In genomic region chr3:124492824-124493223, GRCh38 we compare ENCODE assay signal across 9 cellular contexts.
DNase-seq lines count a peak whose midpoint lies in the region; ATAC-seq, FAIRE-seq and TF ChIP-seq lines count a peak whose summit lies in the region.
"Had no signal": no experiment of that assay in that cellular context is flagged by ENCODE, and none has a peak within 500 bp of the region (broad histone marks: within the 10 kb centered on the region; RNA-seq: fewer than 3 reads in every experiment).

No MANE protein-coding gene starts in this region.

- no peak overlapping the region for H3K14ac ChIP-seq in H1 (ENCODE audit: insufficient read length)

- H3K4me3 Mint-ChIP-seq in activated T-helper 1 cell treated with anti-CD3 and anti-CD28 coated beads, Interleukin-12 subunit alpha, Interleukin-12 subunit beta, Interleukin-2, Interleukin-4 antibody, amounts not matched to agents 30 ng/mL and 10 ng/mL and 1 ng/mL, durations not matched to agents 14 hours and 24 hours and 36 hours, result no peak overlapping the region

- no peak overlapping the region for H2AK5ac ChIP-seq in H1 (ENCODE audit: low read depth, low read length)

- H3K27ac ChIP-seq in AG04450 (ENCODE audit: low read depth, low read length) (no peak overlapping the region), H1 (ENCODE audit: low read depth, low read length) (no peak overlapping the region)

- no peak overlapping the region for H3K56ac ChIP-seq in H1 (replicated peaks; ENCODE audit: insufficient read length, low read depth, low read length)

- TF ChIP-seq CTCF in AG04450 (IDR thresholded peaks at IDR 0.05; ENCODE audit: low read depth, low read length), result peak; percentile 43
- TF ChIP-seq CTCF in GM12875 (IDR thresholded peaks at IDR 0.05; ENCODE audit: borderline replicate concordance, insufficient read depth, low read depth, low read length), result peak; percentile 40; the same call in 1 of the 2 replicates
- peak; percentile 22 to 39 (median 32); a peak in 2 of 4 replicates for TF ChIP-seq CTCF in H1 (IDR thresholded peaks at IDR 0.05; ENCODE audit: control extremely low read depth in 1 of 3, insufficient read depth in 1 of 3, low read depth in 1 of 3, low read length in 3 of 3)

- no peaks in the 10 kb centered on the region for H3K23me2 ChIP-seq in H1 (ENCODE audit: low read depth, low read length)

- H3K18ac ChIP-seq in H1 (ENCODE audit: extremely low read depth, low read length), result no peak overlapping the region

- H2BK12ac ChIP-seq in H1 (ENCODE audit: low read depth, low read length), result no peak overlapping the region

- no peak overlapping the region for H4K8ac ChIP-seq in H1 (ENCODE audit: extremely low read depth, insufficient read depth, low read length)

- no peaks in the 10 kb centered on the region for H3K9me3 ChIP-seq in AG04450 (ENCODE audit: control insufficient read depth, insufficient read depth, low read length)
- H3K9me3 ChIP-seq in H1 (ENCODE audit: insufficient read depth in 2 of 2, low read depth in 1 of 2, low read length in 1 of 2), result no peaks in the 10 kb centered on the region

- ATAC-seq in GM18858 (IDR thresholded peaks at IDR 0.05; ENCODE audit: unreplicated experiment), result no peak

- TF ChIP-seq POLR2A in H1 (IDR thresholded peaks at IDR 0.05; ENCODE audit: control extremely low read depth in 1 of 2, low read depth in 2 of 2, low read length in 2 of 2), result no peak

- POLR2A ChIA-PET in AG04450 (lab: Yijun Ruan, JAX) (no interaction called here), H1 (lab: Charles Lee; ENCODE audit: partially characterized antibody) (no interaction called here)

- intact Hi-C loops in activated T-helper 1 cell treated with anti-CD3 and anti-CD28 coated beads, Interleukin-12 subunit alpha, Interleukin-12 subunit beta, Interleukin-2, Interleukin-4 antibody, amounts not matched to agents 30 ng/mL and 10 ng/mL and 1 ng/mL, durations not matched to agents 14 hours and 24 hours and 36 hours (cut with micrococcal nuclease), result loop anchor here (2.0 kb wide), 1 partner anchor 58 kb away; no protein-coding TSS in a partner anchor

- H4K5ac ChIP-seq in H1 (ENCODE audit: insufficient read length, low read depth, low read length), result no peak overlapping the region

- H2AFZ ChIP-seq in H1 (ENCODE audit: low read length), result no peak overlapping the region

- no peak overlapping the region for H3K4ac ChIP-seq in H1 (replicated peaks; ENCODE audit: insufficient read length, low read depth, low read length)

- 0 out of 4 replicates have a peak overlapping the region, but pooled peaks of 1 of the 2 experiments have one; percentile 4 for H3K4me2 ChIP-seq in H1 (ENCODE audit: insufficient read depth in 1 of 2, low read depth in 2 of 2, low read length in 2 of 2)

- no peaks in the 10 kb centered on the region; a peak in 1 of 7 replicates for H3K4me1 ChIP-seq in H1 (replicated peaks in 1 of 4; ENCODE audit: control insufficient read depth in 3 of 4, insufficient read depth in 4 of 4, low read length in 3 of 4)

- 70% methylated on average over 4 of the region's 4 CpGs; no CpG with 5 or more reads in 1 of the 2 experiments for WGBS in H1 (ENCODE audit: extremely low coverage in 1 of 2, insufficient coverage in 1 of 2, insufficient read length in 1 of 2, insufficient replicate concordance in 2 of 2, low coverage in 1 of 2, low lambda C conversion rate in 2 of 2, missing lambda C conversion rate in 1 of 2), 2 experiments

- H2BK5ac ChIP-seq in H1 (ENCODE audit: low read depth, low read length), result no peak overlapping the region

- no peaks in the 10 kb centered on the region for H3K36me3 Mint-ChIP-seq in activated T-helper 1 cell treated with anti-CD3 and anti-CD28 coated beads, Interleukin-12 subunit alpha, Interleukin-12 subunit beta, Interleukin-2, Interleukin-4 antibody, amounts not matched to agents 30 ng/mL and 10 ng/mL and 1 ng/mL, durations not matched to agents 14 hours and 24 hours and 36 hours (ENCODE audit: low read depth)

- no peak overlapping the region for H2BK15ac ChIP-seq in H1 (ENCODE audit: low read length)

- peak; percentile 82 for FAIRE-seq in H1 (lab: Jason Lieb, UNC)
- FAIRE-seq: colon had no signal

- no peak for TF ChIP-seq EP300 in H1 (IDR thresholded peaks at IDR 0.05; ENCODE audit: borderline replicate concordance in 1 of 2, low read depth in 2 of 2, low read length in 2 of 2)

- no peaks in the 10 kb centered on the region for H3K79me1 ChIP-seq in H1 (ENCODE audit: low read depth, low read length)

- no peak overlapping the region; the same call in 1 of the 2 replicates for H2BK20ac ChIP-seq in H1 (ENCODE audit: low read length)

- peak; percentile 3 for DNase-seq in AG04450 (ENCODE audit: low read depth, low spot score)
- peak; percentile 27 to 73 for DNase-seq in NCI-H526 (lab: John Stamatoyannopoulos, UW)
- DNase-seq in H1 (ENCODE audit: low read depth in 1 of 2, low spot score in 2 of 2), result peak in 1 of 2 experiments; percentile 49
- DNase-seq in occipital lobe (lab: John Stamatoyannopoulos, UW), result peak; percentile 21
- DNase-seq in activated gamma-delta T cell (lab: John Stamatoyannopoulos, UW), result no peak
- no peak for DNase-seq in activated T-helper 1 cell treated with anti-CD3 and anti-CD28 coated beads, Interleukin-12 subunit alpha, Interleukin-12 subunit beta, Interleukin-2, Interleukin-4 antibody, amounts not matched to agents 30 ng/mL and 10 ng/mL and 1 ng/mL, durations not matched to agents 14 hours and 24 hours and 36 hours (ENCODE audit: low spot score)

- no peak overlapping the region for H4K91ac ChIP-seq in H1 (replicated peaks; ENCODE audit: insufficient read length, low read length)

- CTCF ChIA-PET in AG04450 (lab: Charles Lee) (interaction anchor here (1.0 to 1.8 kb wide), 2 partner anchors 59 to 66 kb away, joined by 3 to 4 read pairs; no protein-coding TSS in a partner anchor), H1 (lab: Charles Lee; ENCODE audit: partially characterized antibody) (interaction anchor here (0.5 to 5.5 kb wide), 4 partner anchors 13 to 57 kb away, joined by 3 to 56 read pairs (median 3); no protein-coding TSS in a partner anchor)

- H3K79me2 ChIP-seq in H1 (ENCODE audit: control insufficient read depth in 1 of 2, insufficient read depth in 2 of 2, low read length in 2 of 2), result no peaks in the 10 kb centered on the region

- peaks cover 10% of the 10 kb centered on the region for H3K27me3 Mint-ChIP-seq in activated T-helper 1 cell treated with anti-CD3 and anti-CD28 coated beads, Interleukin-12 subunit alpha, Interleukin-12 subunit beta, Interleukin-2, Interleukin-4 antibody, amounts not matched to agents 30 ng/mL and 10 ng/mL and 1 ng/mL, durations not matched to agents 14 hours and 24 hours and 36 hours (ENCODE audit: insufficient read depth)

- H4K20me1 ChIP-seq in H1 (replicated peaks in 1 of 2; ENCODE audit: control insufficient read depth in 1 of 2, insufficient read depth in 2 of 2, low read length in 2 of 2), result no peaks in the 10 kb centered on the region

- no peak overlapping the region for H3K27ac Mint-ChIP-seq in activated T-helper 1 cell treated with anti-CD3 and anti-CD28 coated beads, Interleukin-12 subunit alpha, Interleukin-12 subunit beta, Interleukin-2, Interleukin-4 antibody, amounts not matched to agents 30 ng/mL and 10 ng/mL and 1 ng/mL, durations not matched to agents 14 hours and 24 hours and 36 hours

- no peaks in the 10 kb centered on the region for H3K36me3 ChIP-seq in H1 (ENCODE audit: control insufficient read depth in 2 of 4, insufficient read depth in 4 of 4, low read length in 3 of 4)

- H3K4me3 ChIP-seq in AG04450 (ENCODE audit: low read depth, low read length), result no peak overlapping the region
- H3K4me3 ChIP-seq in GM12875 (ENCODE audit: low read depth, low read length), result no peak overlapping the region
- H3K4me3 ChIP-seq in H1 (ENCODE audit: extremely low read depth in 1 of 4, insufficient read depth in 2 of 4, low read depth in 3 of 4, low read length in 4 of 4), result no peak overlapping the region

- peak in 1 of 2 experiments; percentile 37; a peak in 1 of 4 replicates for TF ChIP-seq RAD21 in H1 (IDR thresholded peaks at IDR 0.05 in 1 of 2, conservative IDR thresholded peaks at IDR 0.05 in 1 of 2; ENCODE audit: low read depth in 2 of 2, low read length in 2 of 2)

- H2BK120ac ChIP-seq in H1 (replicated peaks; ENCODE audit: low read depth, low read length), result no peak overlapping the region

- H3K27me3 ChIP-seq in AG04450 (ENCODE audit: control insufficient read depth, insufficient read depth, low read length) (peaks cover 2% of the 10 kb centered on the region), H1 (replicated peaks in 1 of 4; ENCODE audit: control insufficient read depth in 3 of 4, extremely low read depth in 1 of 4, insufficient read depth in 3 of 4, low read length in 3 of 4) (no peaks in the 10 kb centered on the region)

- no peak overlapping the region for H3K9ac ChIP-seq in H1 (replicated peaks in 1 of 4; ENCODE audit: extremely low read depth in 1 of 4, low read depth in 3 of 4, low read length in 3 of 4)

- H3K9me3 Mint-ChIP-seq in activated T-helper 1 cell treated with anti-CD3 and anti-CD28 coated beads, Interleukin-12 subunit alpha, Interleukin-12 subunit beta, Interleukin-2, Interleukin-4 antibody, amounts not matched to agents 30 ng/mL and 10 ng/mL and 1 ng/mL, durations not matched to agents 14 hours and 24 hours and 36 hours, result no peaks in the 10 kb centered on the region

- peaks cover 8% of the 10 kb centered on the region for H3K4me1 Mint-ChIP-seq in activated T-helper 1 cell treated with anti-CD3 and anti-CD28 coated beads, Interleukin-12 subunit alpha, Interleukin-12 subunit beta, Interleukin-2, Interleukin-4 antibody, amounts not matched to agents 30 ng/mL and 10 ng/mL and 1 ng/mL, durations not matched to agents 14 hours and 24 hours and 36 hours (ENCODE audit: low read depth)

- H3K23ac ChIP-seq in H1 (ENCODE audit: insufficient read length), result no peak overlapping the region

TF ChIP-seq in H1, 55 proteins besides CTCF, POLR2A, EP300 and RAD21:
- no peak for TF ChIP-seq POU5F1 (IDR thresholded peaks at IDR 0.05; ENCODE audit: low read depth, low read length)
- TF ChIP-seq JUND (IDR thresholded peaks at IDR 0.05; ENCODE audit: low read length), result peak; percentile 89
- no peak for TF ChIP-seq TAF7 (optimal IDR thresholded peaks at IDR 0.05; ENCODE audit: borderline replicate concordance, low read depth, low read length)
- no peak for TF ChIP-seq NANOG (IDR thresholded peaks at IDR 0.05; ENCODE audit: insufficient read depth, low read depth, low read length, poor library complexity, severe bottlenecking)

Comparison
In these comparisons a context has a peak if more than half of its experiments do, and no peak if none do; other contexts are left out.
1. DNase-seq: peak in AG04450 (single experiment), NCI-H526 (2 of 2) and occipital lobe (single experiment); none in activated gamma-delta T cell (single experiment) and activated T-helper 1 cell treated with anti-CD3 and anti-CD28 coated beads, Interleukin-12 subunit alpha, Interleukin-12 subunit beta, Interleukin-2, Interleukin-4 antibody, amounts not matched to agents 30 ng/mL and 10 ng/mL and 1 ng/mL, durations not matched to agents 14 hours and 24 hours and 36 hours (single experiment).
2. Peak in every context shown above with its lines, with median percentiles within 50 percentile points of each other: CTCF ChIP-seq.